Comparison of ENCODE assay signal across 1 cellular context in genomic region chr18:50374753-50375391, GRCh38.
A peak's percentile ranks its signal among the peaks of the same experiment; 100 is the strongest.
TF ChIP-seq lines count a peak whose summit lies in the region.

TSS of gene SKA1 (plus strand) at chr18:50375046. CDS start at chr18:50375831, 785 bp downstream.

TF ChIP-seq in GM12878, 131 proteins besides CTCF, POLR2A, EP300 and RAD21 (continued from another document and continues in another):
- no peak for TF ChIP-seq PRDM15 (CRISPR knock-in tag; IDR thresholded peaks at IDR 0.05)
- peak; percentile 78 for TF ChIP-seq RUNX3 (IDR thresholded peaks at IDR 0.05; ENCODE audit: low read length)
- TF ChIP-seq NR2F1 (conservative IDR thresholded peaks at IDR 0.05): peak; percentile 67; the same call in 1 of the 2 replicates
- TF ChIP-seq FOXM1 (IDR thresholded peaks at IDR 0.05; ENCODE audit: low read depth, low read length): no peak
- TF ChIP-seq ELK1 (IDR thresholded peaks at IDR 0.05; ENCODE audit: low read depth, low read length): no peak
- peak; percentile 78 for TF ChIP-seq IRF4 (IDR thresholded peaks at IDR 0.05; ENCODE audit: low read depth, low read length)
- no peak for TF ChIP-seq ETV6 (conservative IDR thresholded peaks at IDR 0.05 in 1 of 2, IDR thresholded peaks at IDR 0.05 in 1 of 2; ENCODE audit: borderline replicate concordance in 1 of 2, low read depth in 1 of 2)
- 0 out of 2 replicates have a peak, but pooled peaks have one; percentile 45 for TF ChIP-seq STAT1 (conservative IDR thresholded peaks at IDR 0.05)
- TF ChIP-seq BMI1 (IDR thresholded peaks at IDR 0.05; ENCODE audit: borderline replicate concordance): no peak
- peak; percentile 83 for TF ChIP-seq MXI1 (IDR thresholded peaks at IDR 0.05; ENCODE audit: low read depth, low read length)
- no peak for TF ChIP-seq USF1 (IDR thresholded peaks at IDR 0.05; ENCODE audit: borderline replicate concordance, extremely low read length, insufficient read depth, low read depth, low read length)
- TF ChIP-seq GATAD2B (conservative IDR thresholded peaks at IDR 0.05; ENCODE audit: low read depth): peak; percentile 76; the same call in 1 of the 2 replicates
- no peak for TF ChIP-seq E2F8 (IDR thresholded peaks at IDR 0.05; ENCODE audit: low read depth, partially characterized antibody)
- TF ChIP-seq HDAC6 (IDR thresholded peaks at IDR 0.05; ENCODE audit: unreplicated experiment): no peak
- TF ChIP-seq HDAC2 (IDR thresholded peaks at IDR 0.05): peak; percentile 87; the same call in 1 of the 2 replicates
- TF ChIP-seq CBFB (IDR thresholded peaks at IDR 0.05; ENCODE audit: low read depth): peak; percentile 23; the same call in 1 of the 2 replicates
- no peak for TF ChIP-seq BCLAF1 (IDR thresholded peaks at IDR 0.05)
- TF ChIP-seq TAF1 (IDR thresholded peaks at IDR 0.05; ENCODE audit: borderline replicate concordance, low read depth, low read length): peak; percentile 41; the same call in 1 of the 2 replicates
- TF ChIP-seq PBX3 (IDR thresholded peaks at IDR 0.05; ENCODE audit: insufficient replicate concordance, low read depth, low read length): peak; percentile 56
- no peak for TF ChIP-seq MEF2B (IDR thresholded peaks at IDR 0.05; ENCODE audit: partially characterized antibody, poor library complexity, severe bottlenecking)
- TF ChIP-seq JUND (IDR thresholded peaks at IDR 0.05; ENCODE audit: low read depth, low read length): peak; percentile 66
- no peak for TF ChIP-seq ZNF622 (IDR thresholded peaks at IDR 0.05)
- TF ChIP-seq ZNF24 (IDR thresholded peaks at IDR 0.05): no peak
- TF ChIP-seq TCF7 (IDR thresholded peaks at IDR 0.05; ENCODE audit: borderline replicate concordance): no peak
- 0 out of 2 replicates have a peak, but pooled peaks have one; percentile 48 for TF ChIP-seq MLLT1 (IDR thresholded peaks at IDR 0.05)
- no peak for TF ChIP-seq LARP7 (IDR thresholded peaks at IDR 0.05)
- TF ChIP-seq CHD2 (IDR thresholded peaks at IDR 0.05; ENCODE audit: borderline replicate concordance, low read depth, low read length): no peak
- peak; percentile 58 for TF ChIP-seq EED (IDR thresholded peaks at IDR 0.05; ENCODE audit: low read depth)
- TF ChIP-seq NBN (IDR thresholded peaks at IDR 0.05): no peak; the same call in 1 of the 2 replicates
- TF ChIP-seq TBL1XR1 (IDR thresholded peaks at IDR 0.05; ENCODE audit: low read depth, low read length): no peak
- peak; percentile 99 for TF ChIP-seq E2F4 (IDR thresholded peaks at IDR 0.05; ENCODE audit: low read depth, low read length)
- peak; percentile 53; the same call in 1 of the 2 replicates for TF ChIP-seq SMAD5 (IDR thresholded peaks at IDR 0.05; ENCODE audit: low read depth)
- TF ChIP-seq YY1 (IDR thresholded peaks at IDR 0.05; ENCODE audit: low read depth, low read length): peak; percentile 56; the same call in 1 of the 2 replicates
- TF ChIP-seq ZNF592 (IDR thresholded peaks at IDR 0.05): no peak
- TF ChIP-seq WRNIP1 (IDR thresholded peaks at IDR 0.05; ENCODE audit: borderline replicate concordance, low read depth, low read length): no peak
- TF ChIP-seq PKNOX1 (IDR thresholded peaks at IDR 0.05): no peak
- no peak for TF ChIP-seq CBX3 (IDR thresholded peaks at IDR 0.05; ENCODE audit: borderline replicate concordance, low read depth)
